In the genomic region with DNA sequence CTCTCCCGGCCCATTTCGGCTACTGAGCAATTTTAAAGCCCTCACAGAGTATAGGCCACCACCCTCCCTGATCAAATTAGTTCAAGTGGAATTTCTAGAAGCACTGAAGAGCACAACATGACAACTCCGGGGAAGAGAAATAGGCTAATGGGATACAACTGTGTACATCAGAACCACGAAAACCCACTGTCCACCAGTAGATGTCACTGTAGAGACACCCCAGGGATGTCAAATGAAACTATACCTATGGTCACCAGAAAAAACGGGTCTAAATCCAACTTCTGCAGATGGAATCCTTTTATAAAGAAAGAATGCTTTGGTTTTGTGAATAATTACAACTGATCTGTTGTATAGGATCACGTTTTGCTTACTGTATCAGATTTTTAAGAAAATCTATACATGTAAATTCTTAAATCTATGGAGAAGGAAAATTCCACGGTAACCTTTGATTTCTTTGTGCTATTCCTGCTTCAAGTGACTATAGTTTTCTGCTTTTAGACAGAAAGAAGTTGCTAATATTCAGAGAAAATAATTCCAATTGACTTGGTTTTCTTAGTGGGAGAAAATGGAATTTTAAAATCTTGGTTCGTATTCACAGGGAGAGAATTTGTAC, we compare ENCODE assay signal across 8 cellular contexts. TPM values are rescaled to one million over a fixed set of nuclear protein-coding genes. Genes with fewer than 3 reads are reported as not detected.
DNase-seq lines count a peak whose midpoint lies in the region; TF ChIP-seq lines count a peak whose summit lies in the region.

No MANE protein-coding gene starts in this region.

- H3K27me3 ChIP-seq in A673 (replicated peaks; ENCODE audit: insufficient read depth, low read depth, low read length, poor library complexity) = peaks cover 7% of the 10 kb centered on the region
- H3K27me3 ChIP-seq in suprapubic skin = no peaks in the 10 kb centered on the region

- H3K27ac Mint-ChIP-seq in chondrocyte (ENCODE audit: unreplicated experiment) = no peak overlapping the region

- 38% methylated on average over 8 of the region's 8 CpGs for WGBS in suprapubic skin

- H3K4me1 Mint-ChIP-seq in chondrocyte (ENCODE audit: low read depth) = peaks cover 3% of the 10 kb centered on the region

- H3K4me1 ChIP-seq in A673 (ENCODE audit: insufficient read depth, low read length, poor library complexity, severe bottlenecking) (no peaks in the 10 kb centered on the region), suprapubic skin (no peaks in the 10 kb centered on the region)

- intact Hi-C loops in A673 (cut with micrococcal nuclease; ENCODE audit: unreplicated experiment) = loop anchor here (1.0 to 2.0 kb wide), 2 partner anchors 344 to 522 kb away; no protein-coding TSS in a partner anchor

- peaks cover 19% of the 10 kb centered on the region for H3K36me3 Mint-ChIP-seq in chondrocyte (ENCODE audit: low read depth)

- H3K9me3 ChIP-seq in A673 (ENCODE audit: low read depth, low read length, poor library complexity, severe bottlenecking) = no peaks in the 10 kb centered on the region
- H3K9me3 ChIP-seq in suprapubic skin = no peaks in the 10 kb centered on the region

- no peak overlapping the region for H3K4me3 Mint-ChIP-seq in chondrocyte (ENCODE audit: unreplicated experiment)

- TF ChIP-seq CTCF in A673 (conservative IDR thresholded peaks at IDR 0.05; ENCODE audit: low read depth, low read length) (peak; percentile 86), GM10248 (IDR thresholded peaks at IDR 0.05; ENCODE audit: control extremely low read depth, extremely low read depth, low read depth, missing control alignments) (peak; percentile 39), chondrocyte (IDR thresholded peaks at IDR 0.05) (peak; percentile 86), suprapubic skin (IDR thresholded peaks at IDR 0.05) (peak; percentile 17 to 54)

- CTCF ChIA-PET in A673 (lab: Charles Lee) (no interaction called here), GM10248 (lab: Yijun Ruan, JAX) (no interaction called here)

- H3K4me3 ChIP-seq in A673 (ENCODE audit: low read depth, low read length, poor library complexity, severe bottlenecking) (no peak overlapping the region), suprapubic skin (no peak overlapping the region)

- no peaks in the 10 kb centered on the region for H3K36me3 ChIP-seq in A673 (ENCODE audit: insufficient read depth, low read length, poor library complexity, severe bottlenecking)
- peaks cover 4% of the 10 kb centered on the region for H3K36me3 ChIP-seq in suprapubic skin

- no peak for TF ChIP-seq POLR2A in suprapubic skin (IDR thresholded peaks at IDR 0.05)

- peak; percentile 69 for DNase-seq in A673 (ENCODE audit: low spot score)
- DNase-seq in GM10248 (ENCODE audit: extremely low spot score) = peak; percentile 64
- peak; percentile 48 for DNase-seq in LHCN-M2 (ENCODE audit: low read depth)
- peak; percentile 60 for DNase-seq in SW480 (ENCODE audit: low spot score)
- DNase-seq in chondrocyte (ENCODE audit: low spot score) = no peak
- DNase-seq in left kidney (ENCODE audit: low read depth, low spot score) = peak; percentile 74
- DNase-seq in suprapubic skin (ENCODE audit: low spot score in 2 of 2) = no peak
- DNase-seq in T-helper 9 cell = no peak

- H3K27ac ChIP-seq in A673 (ENCODE audit: low read depth, low read length, poor library complexity, severe bottlenecking) = no peak overlapping the region
- H3K27ac ChIP-seq in suprapubic skin = no peak overlapping the region

- no peaks in the 10 kb centered on the region for H3K27me3 Mint-ChIP-seq in chondrocyte (ENCODE audit: low read depth)

- no TSS peak for BruUV-seq in A673 (replicated peaks; lab: Mats Ljungman, UMichigan)

- no peaks in the 10 kb centered on the region for H3K9me3 Mint-ChIP-seq in chondrocyte (ENCODE audit: low read depth)

- POLR2A ChIA-PET in A673 (lab: Charles Lee; ENCODE audit: low non-redundant PET) = no interaction called here
- POLR2A ChIA-PET in GM10248 (lab: Yijun Ruan, JAX) = no interaction called here

- TF ChIP-seq EP300 in suprapubic skin (IDR thresholded peaks at IDR 0.05) = no peak

RNA-seq across cellular contexts. Expression of gene MAP3K15, which starts 29.5 kb away (rescaled TPM):
- 0.06 and 0.35 TPM in 2 replicates for total RNA-seq in A673 (2021)
- total RNA-seq in LHCN-M2 (2014; rRNA removed) = not detected in 2 replicates
- 0.07 TPM for polyA plus RNA-seq in LHCN-M2 (2012)
- total RNA-seq in chondrocyte = 0.18 to 0.22 TPM in 2 of 3 replicates, not detected in the other
- total RNA-seq in suprapubic skin = not detected

Comparison
In these comparisons a context has a peak if more than half of its experiments do, and no peak if none do; other contexts are left out.
1. DNase-seq: peak in A673 (single experiment), GM10248 (single experiment), LHCN-M2 (single experiment), SW480 (single experiment) and left kidney (single experiment); none in chondrocyte (single experiment), suprapubic skin (0 of 2) and T-helper 9 cell (single experiment).
2. CTCF ChIP-seq: peak in every context shown above with its lines; median percentile 86 in A673; 86 in chondrocyte; 39 in GM10248; 36 in suprapubic skin.